Comparison of ENCODE assay signal across 10 cellular contexts in genomic region chr3:45143673-45144670, GRCh38. TPM values are rescaled to one million over a fixed set of nuclear protein-coding genes. Genes with fewer than 3 reads are reported as not detected.
A peak's percentile ranks its signal among the peaks of the same experiment; 100 is the strongest.
DNase-seq lines count a peak whose midpoint lies in the region; ATAC-seq and TF ChIP-seq lines count a peak whose summit lies in the region.
"Had no signal": no experiment of that assay in that cellular context is flagged by ENCODE, and none has a peak within 500 bp of the region (broad histone marks: within the 10 kb centered on the region; RNA-seq: fewer than 3 reads in every experiment).

No MANE protein-coding gene starts in this region.

- no peaks in the 10 kb centered on the region for H3K9me3 Mint-ChIP-seq in activated CD4-positive, alpha-beta T cell treated with anti-CD3 and anti-CD28 coated beads, Interleukin-2, amount 10 ng/mL, durations not matched to agents 24 days and 14 days

- H3K36me3 Mint-ChIP-seq in activated CD4-positive, alpha-beta T cell treated with anti-CD3 and anti-CD28 coated beads, Interleukin-2, amount 10 ng/mL, durations not matched to agents 24 days and 14 days (ENCODE audit: low read depth) = peaks cover 3% of the 10 kb centered on the region

- H3K4me1 ChIP-seq in esophagus squamous epithelium (peaks cover 18 to 79% (median 25%) of the 10 kb centered on the region in 3 donors), stomach (peaks cover 18 to 45% (median 33%) of the 10 kb centered on the region in 4 donors), gastroesophageal sphincter (peaks cover 0 to 26% (median 7%) of the 10 kb centered on the region in 3 donors)

- peaks cover 19% of the 10 kb centered on the region for H3K4me1 Mint-ChIP-seq in activated CD4-positive, alpha-beta T cell treated with anti-CD3 and anti-CD28 coated beads, Interleukin-2, amount 10 ng/mL, durations not matched to agents 24 days and 14 days

- TF ChIP-seq EP300 in stomach (IDR thresholded peaks at IDR 0.05) (no peak), gastroesophageal sphincter (IDR thresholded peaks at IDR 0.05) (no peak)

- H3K4me3 Mint-ChIP-seq in activated CD4-positive, alpha-beta T cell treated with anti-CD3 and anti-CD28 coated beads, Interleukin-2, amount 10 ng/mL, durations not matched to agents 24 days and 14 days = peak overlapping the region; percentile 26

- H3K27ac ChIP-seq in esophagus squamous epithelium (peak overlapping the region; percentile 38 to 98 (median 94)), stomach (peak overlapping the region in 4 of 5 donors; percentile 16 to 90 (median 86)), gastroesophageal sphincter (no peak overlapping the region)

- ATAC-seq in gastroesophageal sphincter (no peak), GM21528 (IDR thresholded peaks at IDR 0.05; ENCODE audit: low FRiP score, unreplicated experiment) (no peak)

- H3K36me3 ChIP-seq in esophagus squamous epithelium (no peaks in the 10 kb centered on the region), stomach (no peaks in the 10 kb centered on the region), gastroesophageal sphincter (no peaks in the 10 kb centered on the region)

- intact Hi-C loops in activated CD4-positive, alpha-beta T cell treated with anti-CD3 and anti-CD28 coated beads, Interleukin-2, amount 10 ng/mL, durations not matched to agents 24 days and 14 days (cut with micrococcal nuclease) = no loop called here
- intact Hi-C loops in esophagus squamous epithelium (cut with DNase I) (no loop called here), stomach (cut with DNase I; ENCODE audit: low total_unique reads) (no loop called here)

- 41 to 65% methylated on average over 6 of the region's 6 CpGs for WGBS in esophagus squamous epithelium, 2 donors
- WGBS in stomach, 5 donors = 75 to 89% (median 80%) methylated on average over 6 of the region's 6 CpGs
- WGBS in gastroesophageal sphincter (ENCODE audit: low coverage in 1 of 2), 2 donors = 71 to 95% methylated on average over 3 to 5 of the region's 6 CpGs

- H3K27me3 Mint-ChIP-seq in activated CD4-positive, alpha-beta T cell treated with anti-CD3 and anti-CD28 coated beads, Interleukin-2, amount 10 ng/mL, durations not matched to agents 24 days and 14 days = peaks cover 59% of the 10 kb centered on the region

- TF ChIP-seq CTCF in esophagus squamous epithelium (IDR thresholded peaks at IDR 0.05) (no peak), stomach (IDR thresholded peaks at IDR 0.05) (no peak), gastroesophageal sphincter (IDR thresholded peaks at IDR 0.05) (no peak)

- H3K9me3 ChIP-seq in esophagus squamous epithelium (no peaks in the 10 kb centered on the region), stomach (no peaks in the 10 kb centered on the region), gastroesophageal sphincter (no peaks in the 10 kb centered on the region)

- DNase-seq in activated CD4-positive, alpha-beta T cell treated with anti-CD3 and anti-CD28 coated beads, Interleukin-2, amount 10 ng/mL, durations not matched to agents 24 days and 14 days = no peak
- no peak for DNase-seq in activated CD4-positive, alpha-beta T cell treated with anti-CD3 and anti-CD28 coated beads for 48 hours
- peak; percentile 84 for DNase-seq in NCI-H526 treated with DMSO at 0.1 percent for 48 hours (lab: John Stamatoyannopoulos, UW)
- DNase-seq in esophagus squamous epithelium (lab: John Stamatoyannopoulos, UW) = no peak
- DNase-seq in stomach = no peak
- DNase-seq in mucosa of gallbladder (ENCODE audit: low spot score) = no peak
- DNase-seq: islet precursor cell, NCI-H2227 treated with DMSO at 0.1 percent for 48 hours had no signal

- H3K27me3 ChIP-seq in esophagus squamous epithelium (peaks cover 0 to 32% (median 0%) of the 10 kb centered on the region in 4 donors), stomach (peaks cover 0 to 27% (median 10%) of the 10 kb centered on the region in 3 donors), gastroesophageal sphincter (peaks cover 24% of the 10 kb centered on the region)

- peak overlapping the region; percentile 34 for H3K27ac Mint-ChIP-seq in activated CD4-positive, alpha-beta T cell treated with anti-CD3 and anti-CD28 coated beads, Interleukin-2, amount 10 ng/mL, durations not matched to agents 24 days and 14 days

- no peak for TF ChIP-seq POLR2A in esophagus squamous epithelium (IDR thresholded peaks at IDR 0.05)
- TF ChIP-seq POLR2A in stomach (IDR thresholded peaks at IDR 0.05) = no peak
- TF ChIP-seq POLR2A in gastroesophageal sphincter (IDR thresholded peaks at IDR 0.05) = no peak

- H3K4me3 ChIP-seq in esophagus squamous epithelium (peak overlapping the region; percentile 74 to 83 (median 80)), stomach (peak overlapping the region in 2 of 4 donors; percentile 60 to 76), gastroesophageal sphincter (no peak overlapping the region)

RNA-seq across cellular contexts. Expression of gene CDCP1, which starts 2.2 kb away (rescaled TPM):
- 3.2 and 3.3 TPM in 2 replicates for total RNA-seq in activated CD4-positive, alpha-beta T cell treated with anti-CD3 and anti-CD28 coated beads, Interleukin-2, amount 10 ng/mL, durations not matched to agents 24 days and 14 days
- total RNA-seq in esophagus squamous epithelium = 10 to 100 TPM; 35.7 to 95.4 (median 54.6) TPM
- total RNA-seq in stomach = 10 to 100 TPM in 2 of 5 donors, 1 to 10 TPM in 3; 4.1 to 24.5 (median 8.4) TPM
- 1 to 10 TPM; 4.1 to 9.9 (median 7.8) TPM for polyA plus RNA-seq in stomach
- 42.4 TPM for total RNA-seq in mucosa of gallbladder
- total RNA-seq in gastroesophageal sphincter = 1 to 10 TPM; 2.5 to 4.9 (median 4.2) TPM

Comparison
In these comparisons a context has a peak if more than half of its experiments do, and no peak if none do; other contexts are left out.
1. H3K27ac ChIP-seq: peak in esophagus squamous epithelium (4 of 4) and stomach (4 of 5); none in gastroesophageal sphincter (0 of 4).
2. H3K4me3 ChIP-seq: peak in esophagus squamous epithelium (4 of 4); none in gastroesophageal sphincter (0 of 2).